ENCODE assay signal across 1 cellular context in the genomic region with DNA sequence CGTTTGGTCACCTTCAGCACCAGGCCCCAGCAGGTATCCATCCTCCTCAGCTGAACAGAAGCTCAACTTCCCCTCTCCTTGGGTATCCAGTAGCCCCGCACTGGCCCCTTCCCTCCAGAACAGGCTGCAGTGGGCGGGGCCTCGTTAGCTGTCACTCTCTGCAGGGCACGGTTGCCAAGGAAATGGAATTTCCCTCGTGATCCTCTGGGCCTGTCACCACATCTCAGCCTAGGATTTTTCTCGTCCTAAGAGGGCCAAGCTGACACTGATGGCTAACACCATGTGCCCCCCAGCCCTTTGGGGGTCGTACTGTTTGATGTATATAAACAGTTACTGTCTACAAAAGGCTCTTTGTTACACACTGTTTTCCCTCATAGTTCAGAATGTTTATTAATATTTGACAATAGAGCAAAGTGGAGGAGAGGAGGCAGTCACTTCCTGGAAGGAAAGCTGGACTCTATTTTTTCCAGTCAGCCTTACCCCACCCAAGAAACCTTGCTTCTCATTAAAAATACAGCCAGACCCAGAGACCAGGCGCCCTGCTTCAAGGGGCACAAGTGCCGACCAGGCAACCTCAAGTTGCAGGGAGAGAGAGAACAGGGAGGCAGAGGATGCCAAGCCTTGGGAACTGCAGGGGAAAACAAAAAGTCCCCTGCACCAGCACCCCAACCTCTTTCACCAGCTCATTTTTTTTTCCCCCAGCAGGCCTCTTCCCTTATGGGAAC.
TF ChIP-seq lines count a peak whose summit lies in the region.

No MANE protein-coding gene starts in this region.

TF ChIP-seq in GM23338, 12 proteins besides CTCF, POLR2A, EP300 and RAD21 (continued from another document):
- TF ChIP-seq, protein P1, sequence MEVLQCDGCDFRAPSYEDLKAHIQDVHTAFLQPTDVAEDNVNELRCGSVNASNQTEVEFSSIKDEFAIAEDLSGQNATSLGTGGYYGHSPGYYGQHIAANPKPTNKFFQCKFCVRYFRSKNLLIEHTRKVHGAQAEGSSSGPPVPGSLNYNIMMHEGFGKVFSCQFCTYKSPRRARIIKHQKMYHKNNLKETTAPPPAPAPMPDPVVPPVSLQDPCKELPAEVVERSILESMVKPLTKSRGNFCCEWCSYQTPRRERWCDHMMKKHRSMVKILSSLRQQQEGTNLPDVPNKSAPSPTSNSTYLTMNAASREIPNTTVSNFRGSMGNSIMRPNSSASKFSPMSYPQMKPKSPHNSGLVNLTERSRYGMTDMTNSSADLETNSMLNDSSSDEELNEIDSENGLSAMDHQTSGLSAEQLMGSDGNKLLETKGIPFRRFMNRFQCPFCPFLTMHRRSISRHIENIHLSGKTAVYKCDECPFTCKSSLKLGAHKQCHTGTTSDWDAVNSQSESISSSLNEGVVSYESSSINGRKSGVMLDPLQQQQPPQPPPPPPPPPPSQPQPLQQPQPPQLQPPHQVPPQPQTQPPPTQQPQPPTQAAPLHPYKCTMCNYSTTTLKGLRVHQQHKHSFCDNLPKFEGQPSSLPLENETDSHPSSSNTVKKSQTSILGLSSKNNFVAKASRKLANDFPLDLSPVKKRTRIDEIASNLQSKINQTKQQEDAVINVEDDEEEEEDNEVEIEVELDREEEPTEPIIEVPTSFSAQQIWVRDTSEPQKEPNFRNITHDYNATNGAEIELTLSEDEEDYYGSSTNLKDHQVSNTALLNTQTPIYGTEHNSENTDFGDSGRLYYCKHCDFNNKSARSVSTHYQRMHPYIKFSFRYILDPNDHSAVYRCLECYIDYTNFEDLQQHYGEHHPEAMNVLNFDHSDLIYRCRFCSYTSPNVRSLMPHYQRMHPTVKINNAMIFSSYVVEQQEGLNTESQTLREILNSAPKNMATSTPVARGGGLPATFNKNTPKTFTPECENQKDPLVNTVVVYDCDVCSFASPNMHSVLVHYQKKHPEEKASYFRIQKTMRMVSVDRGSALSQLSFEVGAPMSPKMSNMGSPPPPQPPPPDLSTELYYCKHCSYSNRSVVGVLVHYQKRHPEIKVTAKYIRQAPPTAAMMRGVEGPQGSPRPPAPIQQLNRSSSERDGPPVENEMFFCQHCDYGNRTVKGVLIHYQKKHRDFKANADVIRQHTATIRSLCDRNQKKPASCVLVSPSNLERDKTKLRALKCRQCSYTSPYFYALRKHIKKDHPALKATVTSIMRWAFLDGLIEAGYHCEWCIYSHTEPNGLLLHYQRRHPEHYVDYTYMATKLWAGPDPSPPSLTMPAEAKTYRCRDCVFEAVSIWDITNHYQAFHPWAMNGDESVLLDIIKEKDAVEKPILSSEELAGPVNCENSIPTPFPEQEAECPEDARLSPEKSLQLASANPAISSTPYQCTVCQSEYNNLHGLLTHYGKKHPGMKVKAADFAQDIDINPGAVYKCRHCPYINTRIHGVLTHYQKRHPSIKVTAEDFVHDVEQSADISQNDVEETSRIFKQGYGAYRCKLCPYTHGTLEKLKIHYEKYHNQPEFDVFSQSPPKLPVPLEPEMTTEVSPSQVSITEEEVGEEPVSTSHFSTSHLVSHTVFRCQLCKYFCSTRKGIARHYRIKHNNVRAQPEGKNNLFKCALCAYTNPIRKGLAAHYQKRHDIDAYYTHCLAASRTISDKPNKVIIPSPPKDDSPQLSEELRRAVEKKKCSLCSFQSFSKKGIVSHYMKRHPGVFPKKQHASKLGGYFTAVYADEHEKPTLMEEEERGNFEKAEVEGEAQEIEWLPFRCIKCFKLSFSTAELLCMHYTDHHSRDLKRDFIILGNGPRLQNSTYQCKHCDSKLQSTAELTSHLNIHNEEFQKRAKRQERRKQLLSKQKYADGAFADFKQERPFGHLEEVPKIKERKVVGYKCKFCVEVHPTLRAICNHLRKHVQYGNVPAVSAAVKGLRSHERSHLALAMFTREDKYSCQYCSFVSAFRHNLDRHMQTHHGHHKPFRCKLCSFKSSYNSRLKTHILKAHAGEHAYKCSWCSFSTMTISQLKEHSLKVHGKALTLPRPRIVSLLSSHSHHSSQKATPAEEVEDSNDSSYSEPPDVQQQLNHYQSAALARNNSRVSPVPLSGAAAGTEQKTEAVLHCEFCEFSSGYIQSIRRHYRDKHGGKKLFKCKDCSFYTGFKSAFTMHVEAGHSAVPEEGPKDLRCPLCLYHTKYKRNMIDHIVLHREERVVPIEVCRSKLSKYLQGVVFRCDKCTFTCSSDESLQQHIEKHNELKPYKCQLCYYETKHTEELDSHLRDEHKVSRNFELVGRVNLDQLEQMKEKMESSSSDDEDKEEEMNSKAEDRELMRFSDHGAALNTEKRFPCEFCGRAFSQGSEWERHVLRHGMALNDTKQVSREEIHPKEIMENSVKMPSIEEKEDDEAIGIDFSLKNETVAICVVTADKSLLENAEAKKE (CRISPR knock-in tag; IDR thresholded peaks at IDR 0.05), result no peak
- TF ChIP-seq ZNF114 (CRISPR knock-in tag; IDR thresholded peaks at IDR 0.05) (no peak), EZH2phosphoT487 (IDR thresholded peaks at IDR 0.05; ENCODE audit: unreplicated experiment) (no peak), STAT1 (IDR thresholded peaks at IDR 0.05; ENCODE audit: unreplicated experiment) (no peak), EZH2 (IDR thresholded peaks at IDR 0.05; ENCODE audit: low read depth, unreplicated experiment) (no peak)
